In the genomic region with DNA sequence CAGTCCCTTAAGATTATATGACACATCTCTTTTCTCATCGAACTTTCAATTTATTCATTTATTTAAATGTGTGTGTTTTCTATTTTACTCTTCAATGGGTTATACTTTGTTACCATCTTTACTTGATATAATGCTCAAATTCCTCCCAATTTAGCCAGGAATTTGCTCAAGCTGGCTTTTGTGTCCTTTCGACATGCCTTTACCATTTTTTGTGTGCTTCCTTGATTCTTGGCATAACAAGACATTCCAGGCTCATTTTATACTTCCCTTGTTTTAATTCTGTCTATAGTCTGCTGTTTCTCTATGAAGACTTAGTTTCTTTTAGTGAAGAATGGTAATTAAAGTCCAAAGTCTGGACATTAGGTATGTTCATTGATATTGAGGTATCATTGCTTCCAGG, we compare ENCODE assay signal across 28 cellular contexts.
"Had no signal": no experiment of that assay in that cellular context is flagged by ENCODE, and none has a peak within 500 bp of the region (broad histone marks: within the 10 kb centered on the region; RNA-seq: fewer than 3 reads in every experiment).

No MANE protein-coding gene starts in this region.

- H3K27me3 ChIP-seq: body of pancreas, breast epithelium, SJSA1 had no signal

- FAIRE-seq: TTC549 had no signal

- H3K27ac Mint-ChIP-seq: activated CD4-positive, alpha-beta memory T cell treated with anti-CD3 and anti-CD28 coated beads for 36 hours; activated CD4-positive, alpha-beta T cell treated with anti-CD3 and anti-CD28 coated beads, Interleukin-2, amount 10 ng/mL, durations not matched to agents 7 days and 5 days; activated naive CD4-positive, alpha-beta T cell treated with anti-CD3 and anti-CD28 coated beads, Interleukin-2, amount 10 ng/mL, durations not matched to agents 7 days and 5 days; activated naive CD8-positive, alpha-beta T cell; activated naive CD8-positive, alpha-beta T cell treated with anti-CD3 and anti-CD28 coated beads, Interleukin-2, amount 50 U/mL, for 24 hours; activated T-helper 1 cell treated with anti-CD3 and anti-CD28 coated beads, Interleukin-12 subunit alpha, Interleukin-12 subunit beta, Interleukin-2, Interleukin-4 antibody, amounts not matched to agents 30 ng/mL and 10 ng/mL and 1 ng/mL, durations not matched to agents 14 hours and 24 hours and 36 hours; T-helper 1 cell treated with Interleukin-12 subunit alpha and Interleukin-12 subunit beta and Interleukin-4 antibody, amounts not matched to agents 30 μg/mL and 1 μg/mL, for 36 hours; T-helper 2 cell treated with Interferon-gamma antibody and Interleukin-4, amounts not matched to agents 5 μg/mL and 100 μg/mL, for 36 hours had no signal

- H3K4me3 Mint-ChIP-seq: activated CD4-positive, alpha-beta memory T cell treated with anti-CD3 and anti-CD28 coated beads for 36 hours; activated CD4-positive, alpha-beta T cell treated with anti-CD3 and anti-CD28 coated beads, Interleukin-2, amount 10 ng/mL, durations not matched to agents 7 days and 5 days; activated naive CD4-positive, alpha-beta T cell treated with anti-CD3 and anti-CD28 coated beads, Interleukin-2, amount 10 ng/mL, durations not matched to agents 7 days and 5 days; activated naive CD8-positive, alpha-beta T cell; activated naive CD8-positive, alpha-beta T cell treated with anti-CD3 and anti-CD28 coated beads, Interleukin-2, amount 50 U/mL, for 24 hours; activated T-cell treated with anti-CD3 and anti-CD28 coated beads, Interleukin-2, amount 50 U/mL, for 4 hours; activated T-helper 1 cell treated with anti-CD3 and anti-CD28 coated beads, Interleukin-12 subunit alpha, Interleukin-12 subunit beta, Interleukin-2, Interleukin-4 antibody, amounts not matched to agents 30 ng/mL and 10 ng/mL and 1 ng/mL, durations not matched to agents 14 hours and 24 hours and 36 hours; T-helper 1 cell treated with Interleukin-12 subunit alpha and Interleukin-12 subunit beta and Interleukin-4 antibody, amounts not matched to agents 30 μg/mL and 1 μg/mL, for 36 hours; T-helper 2 cell treated with Interferon-gamma antibody and Interleukin-4, amounts not matched to agents 5 μg/mL and 100 μg/mL, for 36 hours had no signal

- H3K36me3 Mint-ChIP-seq: activated CD4-positive, alpha-beta memory T cell treated with anti-CD3 and anti-CD28 coated beads for 36 hours; activated naive CD4-positive, alpha-beta T cell treated with anti-CD3 and anti-CD28 coated beads, Interleukin-2, amount 10 ng/mL, durations not matched to agents 7 days and 5 days had no signal

- H3K4me1 ChIP-seq: body of pancreas, breast epithelium had no signal

- H3K27ac ChIP-seq: body of pancreas, breast epithelium, SJSA1 had no signal

- H3K4me3 ChIP-seq: body of pancreas, breast epithelium, SJSA1 had no signal

- H3K9me3 ChIP-seq: body of pancreas had no signal

- H3K4me1 Mint-ChIP-seq: activated CD4-positive, alpha-beta T cell treated with anti-CD3 and anti-CD28 coated beads, Interleukin-2, amount 10 ng/mL, durations not matched to agents 7 days and 5 days; activated naive CD4-positive, alpha-beta T cell treated with anti-CD3 and anti-CD28 coated beads, Interleukin-2, amount 10 ng/mL, durations not matched to agents 7 days and 5 days had no signal

- H3K9ac ChIP-seq: SK-N-SH had no signal

- DNase-seq: activated CD4-positive, alpha-beta memory T cell treated with anti-CD3 and anti-CD28 coated beads for 36 hours; activated CD4-positive, alpha-beta T cell treated with anti-CD3 and anti-CD28 coated beads, Interleukin-2, amount 10 ng/mL, durations not matched to agents 7 days and 5 days; activated CD8-positive, alpha-beta memory T cell treated with anti-CD3 and anti-CD28 coated beads, Interleukin-2, amount 50 U/mL, for 4 hours; activated effector memory CD4-positive, alpha-beta T cell treated with Interleukin-2 at 50 U/mL for 16 hours; activated naive CD4-positive, alpha-beta T cell treated with anti-CD3 and anti-CD28 coated beads, Interleukin-2, amount 10 ng/mL, durations not matched to agents 7 days and 5 days; activated naive CD8-positive, alpha-beta T cell treated with anti-CD3 and anti-CD28 coated beads, Interleukin-2, amount 50 U/mL, for 24 hours; activated T-cell treated with anti-CD3 and anti-CD28 coated beads for 4 hours; activated T-cell treated with anti-CD3 and anti-CD28 coated beads, Interleukin-2, amount 50 U/mL, for 4 hours; amniotic stem cell; aorta; body of pancreas; MM.1S; MV-4-11; NCI-H1092; NCI-H1436 treated with DMSO at 0.1 percent for 48 hours; NCI-H1694 treated with DMSO at 0.1 percent for 48 hours; NCI-H2029; NCI-H345; NCI-H524 treated with DMSO at 0.1 percent for 48 hours; SHP77; SK-N-SH had no signal

- H3K27me3 Mint-ChIP-seq: activated CD4-positive, alpha-beta T cell treated with anti-CD3 and anti-CD28 coated beads, Interleukin-2, amount 10 ng/mL, durations not matched to agents 7 days and 5 days; activated naive CD4-positive, alpha-beta T cell treated with anti-CD3 and anti-CD28 coated beads, Interleukin-2, amount 10 ng/mL, durations not matched to agents 7 days and 5 days; activated naive CD8-positive, alpha-beta T cell; activated naive CD8-positive, alpha-beta T cell treated with anti-CD3 and anti-CD28 coated beads, Interleukin-2, amount 50 U/mL, for 24 hours had no signal

- H3K36me3 ChIP-seq: breast epithelium, SJSA1 had no signal

- H3K4me2 ChIP-seq: SK-N-SH had no signal
